In genomic region chr4:99563310-99564186, GRCh38 we compare ENCODE assay signal across 1 cellular context.
TF ChIP-seq lines count a peak whose summit lies in the region.

A gene with protein sequence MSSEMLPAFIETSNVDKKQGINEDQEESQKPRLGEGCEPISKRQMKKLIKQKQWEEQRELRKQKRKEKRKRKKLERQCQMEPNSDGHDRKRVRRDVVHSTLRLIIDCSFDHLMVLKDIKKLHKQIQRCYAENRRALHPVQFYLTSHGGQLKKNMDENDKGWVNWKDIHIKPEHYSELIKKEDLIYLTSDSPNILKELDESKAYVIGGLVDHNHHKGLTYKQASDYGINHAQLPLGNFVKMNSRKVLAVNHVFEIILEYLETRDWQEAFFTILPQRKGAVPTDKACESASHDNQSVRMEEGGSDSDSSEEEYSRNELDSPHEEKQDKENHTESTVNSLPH (minus strand): TSS chr4:99564039. CDS start chr4:99559338, 4,701 bp downstream.

TF ChIP-seq in HepG2, 621 proteins besides CTCF, POLR2A, EP300 and RAD21 (continued from another document and continues in another):
- TF ChIP-seq MAF1 (CRISPR knock-in tag; IDR thresholded peaks at IDR 0.05; ENCODE audit: borderline replicate concordance) (no peak), TIGD3 (CRISPR knock-in tag; IDR thresholded peaks at IDR 0.05; ENCODE audit: borderline replicate concordance) (peak; percentile 53; the same call in 1 of the 2 replicates), ZNF672 (CRISPR knock-in tag; IDR thresholded peaks at IDR 0.05) (no peak), FOXJ3 (CRISPR knock-in tag; IDR thresholded peaks at IDR 0.05; ENCODE audit: borderline replicate concordance) (no peak), MTF1 (CRISPR knock-in tag; IDR thresholded peaks at IDR 0.05) (no peak), IKZF4 (CRISPR knock-in tag; IDR thresholded peaks at IDR 0.05; ENCODE audit: borderline replicate concordance, low read depth, not compliant biosample characterization) (no peak), ZNF567 (CRISPR knock-in tag; IDR thresholded peaks at IDR 0.05; ENCODE audit: borderline replicate concordance) (0 out of 2 replicates have a peak, but pooled peaks have one; percentile 62), TBL1XR1 (IDR thresholded peaks at IDR 0.05; ENCODE audit: borderline replicate concordance, low read length, partially characterized antibody) (no peak), ELF1 (CRISPR knock-in tag; IDR thresholded peaks at IDR 0.05) (peak; percentile 90), ZNF703 (CRISPR knock-in tag; IDR thresholded peaks at IDR 0.05; ENCODE audit: borderline replicate concordance) (no peak), ELF3 (CRISPR knock-in tag; IDR thresholded peaks at IDR 0.05) (peak; percentile 49), SIN3A (IDR thresholded peaks at IDR 0.05; ENCODE audit: borderline replicate concordance, low read depth, low read length) (0 out of 2 replicates have a peak, but pooled peaks have one; percentile 36), ZNF326 (CRISPR knock-in tag; IDR thresholded peaks at IDR 0.05; ENCODE audit: borderline replicate concordance) (no peak), TCF12 (IDR thresholded peaks at IDR 0.05) (no peak), TCF12 (CRISPR knock-in tag; IDR thresholded peaks at IDR 0.05) (no peak), RCOR2 (CRISPR knock-in tag; IDR thresholded peaks at IDR 0.05) (no peak), KDM4B (CRISPR knock-in tag; IDR thresholded peaks at IDR 0.05) (0 out of 2 replicates have a peak, but pooled peaks have one; percentile 42), ZBED4 (CRISPR knock-in tag; IDR thresholded peaks at IDR 0.05; ENCODE audit: borderline replicate concordance) (no peak), ZNF652 (CRISPR knock-in tag; IDR thresholded peaks at IDR 0.05; ENCODE audit: borderline replicate concordance, low read depth) (no peak), ZNF33B (CRISPR knock-in tag; IDR thresholded peaks at IDR 0.05) (no peak), CBFB (CRISPR knock-in tag; IDR thresholded peaks at IDR 0.05) (peak; percentile 72; the same call in 1 of the 2 replicates), BRF2 (CRISPR knock-in tag; IDR thresholded peaks at IDR 0.05) (0 out of 2 replicates have a peak, but pooled peaks have one; percentile 68), ZNF839 (CRISPR knock-in tag; IDR thresholded peaks at IDR 0.05; ENCODE audit: borderline replicate concordance) (peak; percentile 98; the same call in 1 of the 2 replicates), TEAD2 (CRISPR knock-in tag; IDR thresholded peaks at IDR 0.05) (no peak), JDP2 (CRISPR knock-in tag; IDR thresholded peaks at IDR 0.05; ENCODE audit: borderline replicate concordance) (no peak; the same call in 1 of the 2 replicates), BRD4 (CRISPR knock-in tag; IDR thresholded peaks at IDR 0.05) (no peak), KAT7 (CRISPR knock-in tag; IDR thresholded peaks at IDR 0.05; ENCODE audit: borderline replicate concordance) (peak; percentile 39; the same call in 1 of the 2 replicates), POGZ (CRISPR knock-in tag; IDR thresholded peaks at IDR 0.05) (peak; percentile 92), FOXK1 (CRISPR knock-in tag; IDR thresholded peaks at IDR 0.05; ENCODE audit: borderline replicate concordance, low read depth) (peak; percentile 82), PITX1 (CRISPR knock-in tag; IDR thresholded peaks at IDR 0.05) (peak; percentile 91), ZNF570 (CRISPR knock-in tag; IDR thresholded peaks at IDR 0.05; ENCODE audit: borderline replicate concordance) (no peak), KMT2A (CRISPR knock-in tag; IDR thresholded peaks at IDR 0.05) (peak; percentile 44; the same call in 1 of the 2 replicates), ZNF10 (CRISPR knock-in tag; IDR thresholded peaks at IDR 0.05; ENCODE audit: borderline replicate concordance, low read depth) (no peak), IRF1 (CRISPR knock-in tag; IDR thresholded peaks at IDR 0.05; ENCODE audit: low read depth) (peak; percentile 34; the same call in 1 of the 2 replicates), RFX1 (IDR thresholded peaks at IDR 0.05) (peak; percentile 62; the same call in 1 of the 2 replicates), DMAP1 (CRISPR knock-in tag; IDR thresholded peaks at IDR 0.05) (peak; percentile 64), CREB1 (IDR thresholded peaks at IDR 0.05) (peak; percentile 94), CREB1 (CRISPR knock-in tag; IDR thresholded peaks at IDR 0.05) (peak; percentile 99)
- TF ChIP-seq, protein P1, sequence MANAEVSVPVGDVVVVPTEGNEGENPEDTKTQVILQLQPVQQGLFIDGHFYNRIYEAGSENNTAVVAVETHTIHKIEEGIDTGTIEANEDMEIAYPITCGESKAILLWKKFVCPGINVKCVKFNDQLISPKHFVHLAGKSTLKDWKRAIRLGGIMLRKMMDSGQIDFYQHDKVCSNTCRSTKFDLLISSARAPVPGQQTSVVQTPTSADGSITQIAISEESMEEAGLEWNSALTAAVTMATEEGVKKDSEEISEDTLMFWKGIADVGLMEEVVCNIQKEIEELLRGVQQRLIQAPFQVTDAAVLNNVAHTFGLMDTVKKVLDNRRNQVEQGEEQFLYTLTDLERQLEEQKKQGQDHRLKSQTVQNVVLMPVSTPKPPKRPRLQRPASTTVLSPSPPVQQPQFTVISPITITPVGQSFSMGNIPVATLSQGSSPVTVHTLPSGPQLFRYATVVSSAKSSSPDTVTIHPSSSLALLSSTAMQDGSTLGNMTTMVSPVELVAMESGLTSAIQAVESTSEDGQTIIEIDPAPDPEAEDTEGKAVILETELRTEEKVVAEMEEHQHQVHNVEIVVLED (CRISPR knock-in tag; IDR thresholded peaks at IDR 0.05; ENCODE audit: borderline replicate concordance): peak; percentile 99
- TF ChIP-seq, protein P2, sequence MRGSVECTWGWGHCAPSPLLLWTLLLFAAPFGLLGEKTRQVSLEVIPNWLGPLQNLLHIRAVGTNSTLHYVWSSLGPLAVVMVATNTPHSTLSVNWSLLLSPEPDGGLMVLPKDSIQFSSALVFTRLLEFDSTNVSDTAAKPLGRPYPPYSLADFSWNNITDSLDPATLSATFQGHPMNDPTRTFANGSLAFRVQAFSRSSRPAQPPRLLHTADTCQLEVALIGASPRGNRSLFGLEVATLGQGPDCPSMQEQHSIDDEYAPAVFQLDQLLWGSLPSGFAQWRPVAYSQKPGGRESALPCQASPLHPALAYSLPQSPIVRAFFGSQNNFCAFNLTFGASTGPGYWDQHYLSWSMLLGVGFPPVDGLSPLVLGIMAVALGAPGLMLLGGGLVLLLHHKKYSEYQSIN (CRISPR knock-in tag; IDR thresholded peaks at IDR 0.05; ENCODE audit: borderline replicate concordance): no peak
- TF ChIP-seq, protein P3, sequence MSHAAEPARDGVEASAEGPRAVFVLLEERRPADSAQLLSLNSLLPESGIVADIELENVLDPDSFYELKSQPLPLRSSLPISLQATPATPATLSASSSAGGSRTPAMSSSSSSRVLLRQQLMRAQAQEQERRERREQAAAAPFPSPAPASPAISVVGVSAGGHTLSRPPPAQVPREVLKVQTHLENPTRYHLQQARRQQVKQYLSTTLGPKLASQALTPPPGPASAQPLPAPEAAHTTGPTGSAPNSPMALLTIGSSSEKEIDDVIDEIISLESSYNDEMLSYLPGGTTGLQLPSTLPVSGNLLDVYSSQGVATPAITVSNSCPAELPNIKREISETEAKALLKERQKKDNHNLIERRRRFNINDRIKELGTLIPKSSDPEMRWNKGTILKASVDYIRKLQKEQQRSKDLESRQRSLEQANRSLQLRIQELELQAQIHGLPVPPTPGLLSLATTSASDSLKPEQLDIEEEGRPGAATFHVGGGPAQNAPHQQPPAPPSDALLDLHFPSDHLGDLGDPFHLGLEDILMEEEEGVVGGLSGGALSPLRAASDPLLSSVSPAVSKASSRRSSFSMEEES (CRISPR knock-in tag; IDR thresholded peaks at IDR 0.05): no peak
- TF ChIP-seq, protein P4, sequence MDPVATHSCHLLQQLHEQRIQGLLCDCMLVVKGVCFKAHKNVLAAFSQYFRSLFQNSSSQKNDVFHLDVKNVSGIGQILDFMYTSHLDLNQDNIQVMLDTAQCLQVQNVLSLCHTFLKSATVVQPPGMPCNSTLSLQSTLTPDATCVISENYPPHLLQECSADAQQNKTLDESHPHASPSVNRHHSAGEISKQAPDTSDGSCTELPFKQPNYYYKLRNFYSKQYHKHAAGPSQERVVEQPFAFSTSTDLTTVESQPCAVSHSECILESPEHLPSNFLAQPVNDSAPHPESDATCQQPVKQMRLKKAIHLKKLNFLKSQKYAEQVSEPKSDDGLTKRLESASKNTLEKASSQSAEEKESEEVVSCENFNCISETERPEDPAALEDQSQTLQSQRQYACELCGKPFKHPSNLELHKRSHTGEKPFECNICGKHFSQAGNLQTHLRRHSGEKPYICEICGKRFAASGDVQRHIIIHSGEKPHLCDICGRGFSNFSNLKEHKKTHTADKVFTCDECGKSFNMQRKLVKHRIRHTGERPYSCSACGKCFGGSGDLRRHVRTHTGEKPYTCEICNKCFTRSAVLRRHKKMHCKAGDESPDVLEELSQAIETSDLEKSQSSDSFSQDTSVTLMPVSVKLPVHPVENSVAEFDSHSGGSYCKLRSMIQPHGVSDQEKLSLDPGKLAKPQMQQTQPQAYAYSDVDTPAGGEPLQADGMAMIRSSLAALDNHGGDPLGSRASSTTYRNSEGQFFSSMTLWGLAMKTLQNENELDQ (CRISPR knock-in tag; IDR thresholded peaks at IDR 0.05; ENCODE audit: borderline replicate concordance): 0 out of 2 replicates have a peak, but pooled peaks have one; percentile 19
- TF ChIP-seq, protein P5, sequence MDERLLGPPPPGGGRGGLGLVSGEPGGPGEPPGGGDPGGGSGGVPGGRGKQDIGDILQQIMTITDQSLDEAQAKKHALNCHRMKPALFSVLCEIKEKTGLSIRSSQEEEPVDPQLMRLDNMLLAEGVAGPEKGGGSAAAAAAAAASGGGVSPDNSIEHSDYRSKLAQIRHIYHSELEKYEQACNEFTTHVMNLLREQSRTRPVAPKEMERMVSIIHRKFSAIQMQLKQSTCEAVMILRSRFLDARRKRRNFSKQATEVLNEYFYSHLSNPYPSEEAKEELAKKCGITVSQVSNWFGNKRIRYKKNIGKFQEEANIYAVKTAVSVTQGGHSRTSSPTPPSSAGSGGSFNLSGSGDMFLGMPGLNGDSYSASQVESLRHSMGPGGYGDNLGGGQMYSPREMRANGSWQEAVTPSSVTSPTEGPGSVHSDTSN (CRISPR knock-in tag; IDR thresholded peaks at IDR 0.05): peak; percentile 78
- TF ChIP-seq, protein P6, sequence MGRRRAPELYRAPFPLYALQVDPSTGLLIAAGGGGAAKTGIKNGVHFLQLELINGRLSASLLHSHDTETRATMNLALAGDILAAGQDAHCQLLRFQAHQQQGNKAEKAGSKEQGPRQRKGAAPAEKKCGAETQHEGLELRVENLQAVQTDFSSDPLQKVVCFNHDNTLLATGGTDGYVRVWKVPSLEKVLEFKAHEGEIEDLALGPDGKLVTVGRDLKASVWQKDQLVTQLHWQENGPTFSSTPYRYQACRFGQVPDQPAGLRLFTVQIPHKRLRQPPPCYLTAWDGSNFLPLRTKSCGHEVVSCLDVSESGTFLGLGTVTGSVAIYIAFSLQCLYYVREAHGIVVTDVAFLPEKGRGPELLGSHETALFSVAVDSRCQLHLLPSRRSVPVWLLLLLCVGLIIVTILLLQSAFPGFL (CRISPR knock-in tag; IDR thresholded peaks at IDR 0.05): no peak
- TF ChIP-seq, protein P7, sequence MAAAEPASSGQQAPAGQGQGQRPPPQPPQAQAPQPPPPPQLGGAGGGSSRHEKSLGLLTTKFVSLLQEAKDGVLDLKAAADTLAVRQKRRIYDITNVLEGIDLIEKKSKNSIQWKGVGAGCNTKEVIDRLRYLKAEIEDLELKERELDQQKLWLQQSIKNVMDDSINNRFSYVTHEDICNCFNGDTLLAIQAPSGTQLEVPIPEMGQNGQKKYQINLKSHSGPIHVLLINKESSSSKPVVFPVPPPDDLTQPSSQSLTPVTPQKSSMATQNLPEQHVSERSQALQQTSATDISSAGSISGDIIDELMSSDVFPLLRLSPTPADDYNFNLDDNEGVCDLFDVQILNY (CRISPR knock-in tag; conservative IDR thresholded peaks at IDR 0.05): no peak
